18 cellular contexts compared by ENCODE assay signal in genomic region chr1:18937539-18937938, GRCh38. TPM values are rescaled to one million over a fixed set of nuclear protein-coding genes. Genes with fewer than 3 reads are reported as not detected.
DNase-seq lines count a peak whose midpoint lies in the region; ATAC-seq, FAIRE-seq and TF ChIP-seq lines count a peak whose summit lies in the region.
"Had no signal": no experiment of that assay in that cellular context is flagged by ENCODE, and none has a peak within 500 bp of the region (broad histone marks: within the 10 kb centered on the region; RNA-seq: fewer than 3 reads in every experiment).

No MANE protein-coding gene starts in this region.

- H3K9ac ChIP-seq in H1 (replicated peaks in 1 of 4; ENCODE audit: extremely low read depth in 1 of 4, low read depth in 3 of 4, low read length in 3 of 4): no peak overlapping the region
- H3K9ac ChIP-seq in endodermal cell (ENCODE audit: extremely low read depth, low read length, poor library complexity, severe bottlenecking): no peak overlapping the region

- no peaks in the 10 kb centered on the region for H3K36me3 ChIP-seq in H1 (ENCODE audit: control insufficient read depth in 2 of 4, insufficient read depth in 4 of 4, low read length in 3 of 4)
- H3K36me3 ChIP-seq in endodermal cell (ENCODE audit: control insufficient read depth, insufficient read depth, low read length): no peaks in the 10 kb centered on the region

- peaks cover 26% of the 10 kb centered on the region for H3K4me1 Mint-ChIP-seq in endodermal cell
- peaks cover 60% of the 10 kb centered on the region for H3K4me1 Mint-ChIP-seq in activated CD8-positive, alpha-beta T cell treated with anti-CD3 and anti-CD28 coated beads for 36 hours (ENCODE audit: low read depth)

- H2BK120ac ChIP-seq in H1 (replicated peaks; ENCODE audit: low read depth, low read length): no peak overlapping the region

- H3K56ac ChIP-seq in H1 (replicated peaks; ENCODE audit: insufficient read length, low read depth, low read length): no peak overlapping the region

- H4K5ac ChIP-seq in H1 (ENCODE audit: insufficient read length, low read depth, low read length): no peak overlapping the region

- no peak overlapping the region for H3K4me2 ChIP-seq in H1 (ENCODE audit: insufficient read depth in 1 of 2, low read depth in 2 of 2, low read length in 2 of 2)

- no peak overlapping the region for H3K4me3 Mint-ChIP-seq in endodermal cell
- H3K4me3 Mint-ChIP-seq in activated CD8-positive, alpha-beta T cell treated with anti-CD3 and anti-CD28 coated beads for 36 hours: no peak overlapping the region
- H3K4me3 Mint-ChIP-seq: CD14-positive monocyte had no signal

- H3K14ac ChIP-seq in H1 (ENCODE audit: insufficient read length): no peak overlapping the region

- H4K8ac ChIP-seq in H1 (ENCODE audit: extremely low read depth, insufficient read depth, low read length): no peak overlapping the region

- H3K9me3 ChIP-seq in H1 (ENCODE audit: insufficient read depth in 2 of 2, low read depth in 1 of 2, low read length in 1 of 2) (no peaks in the 10 kb centered on the region), endodermal cell (ENCODE audit: control insufficient read depth, low read length) (no peaks in the 10 kb centered on the region)

- peak in 1 of 2 donors; percentile 44 for ATAC-seq in activated naive CD4-positive, alpha-beta T cell treated with anti-CD3 and anti-CD28 coated beads, Interleukin-2, amount 50 U/mL, for 72 hours
- no peak for ATAC-seq in activated CD8-positive, alpha-beta T cell treated with anti-CD3 and anti-CD28 coated beads for 36 hours

- H3K4ac ChIP-seq in H1 (replicated peaks; ENCODE audit: insufficient read length, low read depth, low read length): no peak overlapping the region

- H3K18ac ChIP-seq in H1 (ENCODE audit: extremely low read depth, low read length): no peak overlapping the region

- no peak overlapping the region for H3K23ac ChIP-seq in H1 (ENCODE audit: insufficient read length)

- no peak for TF ChIP-seq RAD21 in H1 (IDR thresholded peaks at IDR 0.05 in 1 of 2, conservative IDR thresholded peaks at IDR 0.05 in 1 of 2; ENCODE audit: low read depth in 2 of 2, low read length in 2 of 2)

- no peak for TF ChIP-seq POLR2A in H1 (IDR thresholded peaks at IDR 0.05; ENCODE audit: control extremely low read depth in 1 of 2, low read depth in 2 of 2, low read length in 2 of 2)

- no peaks in the 10 kb centered on the region for H3K36me3 Mint-ChIP-seq in activated naive CD4-positive, alpha-beta T cell treated with anti-CD3 and anti-CD28 coated beads, Interleukin-2, amount 50 U/mL, for 72 hours
- H3K36me3 Mint-ChIP-seq in endodermal cell (ENCODE audit: low read depth): no peaks in the 10 kb centered on the region
- no peaks in the 10 kb centered on the region for H3K36me3 Mint-ChIP-seq in activated CD8-positive, alpha-beta T cell treated with anti-CD3 and anti-CD28 coated beads for 36 hours (ENCODE audit: low read depth)
- H3K36me3 Mint-ChIP-seq: CD14-positive monocyte had no signal

- H3K27ac Mint-ChIP-seq in activated naive CD4-positive, alpha-beta T cell treated with anti-CD3 and anti-CD28 coated beads, Interleukin-2, amount 50 U/mL, for 72 hours: peak overlapping the region; percentile 3 to 81
- no peak overlapping the region for H3K27ac Mint-ChIP-seq in endodermal cell
- no peak overlapping the region for H3K27ac Mint-ChIP-seq in activated CD8-positive, alpha-beta T cell treated with anti-CD3 and anti-CD28 coated beads for 36 hours

- peaks cover 7% of the 10 kb centered on the region for H3K79me1 ChIP-seq in H1 (ENCODE audit: low read depth, low read length)

- H2BK15ac ChIP-seq in H1 (ENCODE audit: low read length): 0 out of 2 replicates have a peak overlapping the region, but pooled peaks have one; percentile 29

- peak overlapping the region; percentile 95 for H3K27ac ChIP-seq in RWPE1
- no peak overlapping the region for H3K27ac ChIP-seq in H1 (ENCODE audit: low read depth, low read length)
- H3K27ac ChIP-seq in endodermal cell (ENCODE audit: low read depth, low read length): no peak overlapping the region

- H2BK12ac ChIP-seq in H1 (ENCODE audit: low read depth, low read length): no peak overlapping the region

- intact Hi-C loops in activated CD8-positive, alpha-beta T cell treated with anti-CD3 and anti-CD28 coated beads for 36 hours (cut with micrococcal nuclease): no loop called here

- no peak overlapping the region for H2BK20ac ChIP-seq in H1 (ENCODE audit: low read length)

- no peak overlapping the region for H2BK5ac ChIP-seq in H1 (ENCODE audit: low read depth, low read length)

- no peak for FAIRE-seq in H1 (lab: Jason Lieb, UNC)
- FAIRE-seq: GM12878, GM18507 had no signal

- H2AK5ac ChIP-seq in H1 (ENCODE audit: low read depth, low read length): no peak overlapping the region

- H3K4me3 ChIP-seq in H1 (ENCODE audit: extremely low read depth in 1 of 4, insufficient read depth in 2 of 4, low read depth in 3 of 4, low read length in 4 of 4): no peak overlapping the region
- H3K4me3 ChIP-seq in retinal pigment epithelial cell (ENCODE audit: low read length): no peak overlapping the region
- no peak overlapping the region for H3K4me3 ChIP-seq in endodermal cell (ENCODE audit: low read length)
- H3K4me3 ChIP-seq: GM12878 had no signal

- WGBS in H1 (ENCODE audit: extremely low coverage in 1 of 2, insufficient coverage in 1 of 2, insufficient read length in 1 of 2, insufficient replicate concordance in 2 of 2, low coverage in 1 of 2, low lambda C conversion rate in 2 of 2, missing lambda C conversion rate in 1 of 2), 2 experiments: 84% methylated on average over 8 of the region's 8 CpGs; no CpG with 5 or more reads in 1 of the 2 experiments
- 92 to 95% methylated on average over 6 to 8 of the region's 8 CpGs for WGBS in endodermal cell (ENCODE audit: insufficient coverage in 1 of 2, insufficient read length in 1 of 2), 2 experiments

- no peak for TF ChIP-seq EP300 in H1 (IDR thresholded peaks at IDR 0.05; ENCODE audit: borderline replicate concordance in 1 of 2, low read depth in 2 of 2, low read length in 2 of 2)

- H3K9me3 Mint-ChIP-seq in activated naive CD4-positive, alpha-beta T cell treated with anti-CD3 and anti-CD28 coated beads, Interleukin-2, amount 50 U/mL, for 72 hours: no peaks in the 10 kb centered on the region
- no peaks in the 10 kb centered on the region for H3K9me3 Mint-ChIP-seq in endodermal cell
- no peaks in the 10 kb centered on the region for H3K9me3 Mint-ChIP-seq in activated CD8-positive, alpha-beta T cell treated with anti-CD3 and anti-CD28 coated beads for 36 hours
- H3K9me3 Mint-ChIP-seq: CD14-positive monocyte had no signal

- CTCF ChIA-PET in RWPE1 (lab: Yijun Ruan, JAX): interaction anchor here (1.0 to 1.4 kb wide), 2 partner anchors 10 to 24 kb away, joined by 3 to 4 read pairs; no protein-coding TSS in a partner anchor
- CTCF ChIA-PET in H1 (lab: Charles Lee; ENCODE audit: partially characterized antibody): interaction anchor here (1.0 to 12.8 kb wide), 8 partner anchors 8 to 53 kb away, joined by 3 to 105 read pairs (median 4); no protein-coding TSS in a partner anchor
- CTCF ChIA-PET in activated CD8-positive, alpha-beta T cell treated with anti-CD3 and anti-CD28 coated beads for 36 hours (lab: Charles Lee): interaction anchor here (1.3 to 2.0 kb wide), 2 partner anchors 11 to 24 kb away, joined by 6 to 8 read pairs; no protein-coding TSS in a partner anchor

- H3K23me2 ChIP-seq in H1 (ENCODE audit: low read depth, low read length): no peaks in the 10 kb centered on the region

- TF ChIP-seq CTCF in RWPE1 (conservative IDR thresholded peaks at IDR 0.05; ENCODE audit: low read depth): no peak
- no peak for TF ChIP-seq CTCF in H1 (IDR thresholded peaks at IDR 0.05; ENCODE audit: control extremely low read depth in 1 of 3, insufficient read depth in 1 of 3, low read depth in 1 of 3, low read length in 3 of 3)
- peak; percentile 3 for TF ChIP-seq CTCF in retinal pigment epithelial cell (conservative IDR thresholded peaks at IDR 0.05; ENCODE audit: low read depth, low read length)
- no peak for TF ChIP-seq CTCF in GM20000 (IDR thresholded peaks at IDR 0.05; ENCODE audit: extremely low read depth, missing control alignments)
- TF ChIP-seq CTCF in endodermal cell (conservative IDR thresholded peaks at IDR 0.05): no peak
- TF ChIP-seq CTCF in activated CD8-positive, alpha-beta T cell treated with anti-CD3 and anti-CD28 coated beads for 36 hours (IDR thresholded peaks at IDR 0.05): no peak

- no peak for DNase-seq in activated naive CD4-positive, alpha-beta T cell treated with anti-CD3 and anti-CD28 coated beads, Interleukin-2, amount 50 U/mL, for 72 hours (ENCODE audit: low spot score in 2 of 2)
- no peak for DNase-seq in activated naive CD4-positive, alpha-beta T cell treated with Interleukin-2 at 50 U/mL for 16 hours
- DNase-seq in RWPE1 (ENCODE audit: low spot score): no peak
- DNase-seq in H1 (ENCODE audit: low read depth in 1 of 2, low spot score in 2 of 2): no peak
- no peak for DNase-seq in retinal pigment epithelial cell (ENCODE audit: low read depth)
- DNase-seq in GM20000 (ENCODE audit: low spot score): no peak
- DNase-seq in endodermal cell: no peak
- no peak for DNase-seq in activated CD8-positive, alpha-beta T cell treated with anti-CD3 and anti-CD28 coated beads for 36 hours
- DNase-seq: 8988T, DMS79, HCEC 1CT, MV-4-11, NCI-H1436, NCI-H2029 treated with DMSO at 0.1 percent for 48 hours, NCI-H510A had no signal

- no peak overlapping the region for H2AFZ ChIP-seq in H1 (ENCODE audit: low read length)

- H4K20me1 ChIP-seq in H1 (replicated peaks in 1 of 2; ENCODE audit: control insufficient read depth in 1 of 2, insufficient read depth in 2 of 2, low read length in 2 of 2): peaks cover 0 to 2% of the 10 kb centered on the region in 2 experiments

- POLR2A ChIA-PET in RWPE1 (lab: Yijun Ruan, JAX; ENCODE audit: low non-redundant PET): no interaction called here
- POLR2A ChIA-PET in H1 (lab: Charles Lee; ENCODE audit: partially characterized antibody): interaction anchor here (1.0 to 3.0 kb wide), 4 partner anchors 9 to 48 kb away, joined by 3 to 12 read pairs (median 5); no protein-coding TSS in a partner anchor
- POLR2A ChIA-PET in activated CD8-positive, alpha-beta T cell treated with anti-CD3 and anti-CD28 coated beads for 36 hours (lab: Charles Lee): interaction anchor here (1.1 to 3.9 kb wide), 3 partner anchors 11 to 272 kb away, joined by 3 to 21 read pairs (median 8); no protein-coding TSS in a partner anchor

- H4K91ac ChIP-seq in H1 (replicated peaks; ENCODE audit: insufficient read length, low read length): no peak overlapping the region

- H3K79me2 ChIP-seq in H1 (ENCODE audit: control insufficient read depth in 1 of 2, insufficient read depth in 2 of 2, low read length in 2 of 2): no peaks in the 10 kb centered on the region; a peak in 1 of 4 replicates

- H3K27me3 Mint-ChIP-seq in endodermal cell (ENCODE audit: insufficient read depth): no peaks in the 10 kb centered on the region
- H3K27me3 Mint-ChIP-seq in activated CD8-positive, alpha-beta T cell treated with anti-CD3 and anti-CD28 coated beads for 36 hours: no peaks in the 10 kb centered on the region

- H3K4me1 ChIP-seq in H1 (replicated peaks in 1 of 4; ENCODE audit: control insufficient read depth in 3 of 4, insufficient read depth in 4 of 4, low read length in 3 of 4): peaks cover 4 to 36% (median 25%) of the 10 kb centered on the region in 4 experiments
- peaks cover 14% of the 10 kb centered on the region for H3K4me1 ChIP-seq in endodermal cell (ENCODE audit: control insufficient read depth, insufficient read depth, low read length)

- H3K27me3 ChIP-seq in H1 (replicated peaks in 1 of 4; ENCODE audit: control insufficient read depth in 3 of 4, extremely low read depth in 1 of 4, insufficient read depth in 3 of 4, low read length in 3 of 4): no peaks in the 10 kb centered on the region
- H3K27me3 ChIP-seq in endodermal cell (ENCODE audit: control insufficient read depth, insufficient read depth, low read length, poor library complexity, severe bottlenecking): no peaks in the 10 kb centered on the region

RNA-seq across cellular contexts. Expression of gene IFFO2, which starts 18.9 kb away (rescaled TPM):
- total RNA-seq in activated naive CD4-positive, alpha-beta T cell treated with anti-CD3 and anti-CD28 coated beads, Interleukin-2, amount 50 U/mL, for 72 hours: 10 to 100 TPM; 27.3 to 41.7 TPM
- 8.7 and 10.4 TPM in 2 replicates for total RNA-seq in H1 (2021; fragmentation: NEBNext Ultra II Directional; extraction: Animal tissue kit (Norgen Biotek cat#: 25700))
- polyA plus RNA-seq in H1 (2011; rRNA removed): 6.6 and 13.7 TPM in 2 replicates
- polyA plus RNA-seq in H1 (2011; cell fraction: cytosol; rRNA removed): 5.2 TPM
- 8.2 TPM for polyA plus RNA-seq in H1 (2011; cell fraction: nucleus; rRNA removed)
- 4.2 to 6.0 TPM (median 5.4 TPM) in 4 replicates for polyA plus RNA-seq in H1 (2012, experiment 1 of 2)
- 5.2 TPM for polyA plus RNA-seq in H1 (2012, experiment 2 of 2)
- polyA plus RNA-seq in H1 (2013, experiment 1 of 2): 3.5 TPM
- polyA plus RNA-seq in H1 (2013, experiment 2 of 2): 3.6 TPM
- 4.0 and 4.8 TPM in 2 replicates for polyA minus RNA-seq in H1 (2011; rRNA and poly(A)+ RNA removed)
- 4.8 TPM for polyA minus RNA-seq in H1 (2011; cell fraction: cytosol; rRNA and poly(A)+ RNA removed)
- polyA minus RNA-seq in H1 (2011; cell fraction: nucleus; rRNA and poly(A)+ RNA removed): 2.6 TPM
- 1 to 10 TPM; 4.6 to 6.4 TPM for total RNA-seq in endodermal cell
- polyA plus RNA-seq in endodermal cell (2013, experiment 1 of 2): 7.7 TPM
- polyA plus RNA-seq in endodermal cell (2013, experiment 2 of 2): 6.8 TPM
- 10 to 100 TPM; 23.7 to 26.4 TPM for total RNA-seq in activated CD8-positive, alpha-beta T cell treated with anti-CD3 and anti-CD28 coated beads for 36 hours

RNA-seq across cellular contexts. Expression of gene ALDH4A1, which starts 35.2 kb away (rescaled TPM):
- total RNA-seq in activated naive CD4-positive, alpha-beta T cell treated with anti-CD3 and anti-CD28 coated beads, Interleukin-2, amount 50 U/mL, for 72 hours: 1 to 10 TPM; 7.4 to 9.8 TPM
- 29.4 and 30.3 TPM in 2 replicates for total RNA-seq in H1 (2021; fragmentation: NEBNext Ultra II Directional; extraction: Animal tissue kit (Norgen Biotek cat#: 25700))
- polyA plus RNA-seq in H1 (2011; rRNA removed): 35.9 and 57.4 TPM in 2 replicates
- 61.4 TPM for polyA plus RNA-seq in H1 (2011; cell fraction: cytosol; rRNA removed)
- polyA plus RNA-seq in H1 (2011; cell fraction: nucleus; rRNA removed): 95.8 TPM
- polyA plus RNA-seq in H1 (2012, experiment 1 of 2): 25.3 to 32.9 TPM (median 31.9 TPM) in 4 replicates
- 35.0 TPM for polyA plus RNA-seq in H1 (2012, experiment 2 of 2)
- polyA plus RNA-seq in H1 (2013, experiment 1 of 2): 18.9 TPM
- polyA plus RNA-seq in H1 (2013, experiment 2 of 2): 16.0 TPM
- 20.3 and 22.0 TPM in 2 replicates for polyA minus RNA-seq in H1 (2011; rRNA and poly(A)+ RNA removed)
- polyA minus RNA-seq in H1 (2011; cell fraction: cytosol; rRNA and poly(A)+ RNA removed): 21.8 TPM
- 21.5 TPM for polyA minus RNA-seq in H1 (2011; cell fraction: nucleus; rRNA and poly(A)+ RNA removed)
- total RNA-seq in endodermal cell: 10 to 100 TPM in 1 of 2 donors, 1 to 10 TPM in 1; 7.6 to 18.7 TPM
- 13.0 TPM for polyA plus RNA-seq in endodermal cell (2013, experiment 1 of 2)
- polyA plus RNA-seq in endodermal cell (2013, experiment 2 of 2): 13.1 TPM
- total RNA-seq in activated CD8-positive, alpha-beta T cell treated with anti-CD3 and anti-CD28 coated beads for 36 hours: 1 to 10 TPM; 3.9 to 4.3 TPM

Comparison
In these comparisons a context has a peak if more than half of its experiments do, and no peak if none do; other contexts are left out.
1. H3K27ac Mint-ChIP-seq: peak in activated naive CD4-positive, alpha-beta T cell treated with anti-CD3 and anti-CD28 coated beads, Interleukin-2, amount 50 U/mL, for 72 hours (2 of 2); none in endodermal cell (single experiment) and activated CD8-positive, alpha-beta T cell treated with anti-CD3 and anti-CD28 coated beads for 36 hours (single experiment).